Comparison of ENCODE assay signal across 14 cellular contexts in genomic region chr2:97967216-97967592, GRCh38. TPM values are rescaled to one million over a fixed set of nuclear protein-coding genes. Genes with fewer than 3 reads are reported as not detected.
DNase-seq lines count a peak whose midpoint lies in the region; ATAC-seq, FAIRE-seq and TF ChIP-seq lines count a peak whose summit lies in the region.
"Had no signal": no experiment of that assay in that cellular context is flagged by ENCODE, and none has a peak within 500 bp of the region (broad histone marks: within the 10 kb centered on the region; RNA-seq: fewer than 3 reads in every experiment).

No MANE protein-coding gene starts in this region.

- no peak for FAIRE-seq in urothelium cell line (lab: Jason Lieb, UNC)
- FAIRE-seq: astrocyte had no signal

- H3K27ac ChIP-seq in DOHH2 (ENCODE audit: low read depth, low read length) = no peak overlapping the region
- H3K27ac ChIP-seq in body of pancreas = peak overlapping the region in 3 of 4 donors; percentile 14 to 48 (median 26)
- H3K27ac ChIP-seq: ovary had no signal

- TF ChIP-seq CTCF in DOHH2 (IDR thresholded peaks at IDR 0.05; ENCODE audit: low read depth, low read length, poor library complexity, severe bottlenecking) (no peak), body of pancreas (IDR thresholded peaks at IDR 0.05) (no peak)

- ATAC-seq in GM21381 (IDR thresholded peaks at IDR 0.05; ENCODE audit: unreplicated experiment) = peak; percentile 4
- ATAC-seq in HG03159 (IDR thresholded peaks at IDR 0.05; ENCODE audit: unreplicated experiment) = peak; percentile 21
- no peak for ATAC-seq in body of pancreas

- peaks cover 63% of the 10 kb centered on the region for H3K4me1 ChIP-seq in DOHH2 (ENCODE audit: control insufficient read depth, low read length)
- H3K4me1 ChIP-seq in body of pancreas = peaks cover 93% of the 10 kb centered on the region

- no peaks in the 10 kb centered on the region for H3K9me2 ChIP-seq in DOHH2 (replicated peaks; ENCODE audit: control insufficient read depth, low read length)

- DNase-seq in body of pancreas (no peak), RPMI8226 (no peak), NCI-H1417 (lab: John Stamatoyannopoulos, UW) (no peak), GM19238 (ENCODE audit: insufficient read length, low spot score) (no peak), urothelium cell line (ENCODE audit: low spot score) (no peak)
- DNase-seq: activated CD4-positive, alpha-beta T cell treated with anti-CD3 and anti-CD28 coated beads, Interleukin-2, amount 10 ng/mL, durations not matched to agents 7 days and 5 days; midbrain; NCI-H2171; ovary; Peyer's patch had no signal

- peaks cover 4% of the 10 kb centered on the region; the same call in 1 of the 2 replicates for H4K20me1 ChIP-seq in DOHH2 (ENCODE audit: control insufficient read depth, insufficient read depth, low read depth, low read length)

- peaks cover 2% of the 10 kb centered on the region; the same call in 1 of the 2 replicates for H3K36me3 ChIP-seq in DOHH2 (ENCODE audit: control insufficient read depth, low read length)
- no peaks in the 10 kb centered on the region for H3K36me3 ChIP-seq in body of pancreas (replicated peaks in 1 of 2; ENCODE audit: insufficient read depth in 1 of 2, low read depth in 2 of 2)
- H3K36me3 ChIP-seq: ovary, Peyer's patch had no signal

- H3F3A ChIP-seq in DOHH2 (ENCODE audit: control insufficient read depth, insufficient read depth) = no peaks in the 10 kb centered on the region

- peaks cover 100% of the 10 kb centered on the region for H3K79me2 ChIP-seq in DOHH2 (ENCODE audit: control insufficient read depth, low read length)

- intact Hi-C loops in body of pancreas (cut with DNase I) = no loop called here

- H3K4me3 ChIP-seq in DOHH2 (ENCODE audit: low read length) (no peak overlapping the region), body of pancreas (no peak overlapping the region)
- H3K4me3 ChIP-seq: ovary, Peyer's patch had no signal

- no peaks in the 10 kb centered on the region for H3K9me3 ChIP-seq in DOHH2 (ENCODE audit: control insufficient read depth, insufficient read depth, low read length)
- no peaks in the 10 kb centered on the region for H3K9me3 ChIP-seq in body of pancreas
- H3K9me3 ChIP-seq: ovary, Peyer's patch had no signal

- peak overlapping the region; percentile 17 for H3K4me2 ChIP-seq in DOHH2 (ENCODE audit: low read length)

- H3K27me3 ChIP-seq in DOHH2 (ENCODE audit: control insufficient read depth, low read length) = no peaks in the 10 kb centered on the region
- H3K27me3 ChIP-seq in body of pancreas = no peaks in the 10 kb centered on the region
- H3K27me3 ChIP-seq: ovary, Peyer's patch had no signal

- no peak for TF ChIP-seq POLR2A in body of pancreas (IDR thresholded peaks at IDR 0.05)

RNA-seq across cellular contexts. Expression of gene TMEM131, which starts 28.5 kb away (rescaled TPM):
- total RNA-seq in body of pancreas = 10 to 100 TPM; 20.0 to 21.4 TPM
